In genomic region chr2:120442923-120443571, GRCh38 we compare ENCODE assay signal across 8 cellular contexts.
A peak's percentile ranks its signal among the peaks of the same experiment; 100 is the strongest.
DNase-seq lines count a peak whose midpoint lies in the region; ATAC-seq and TF ChIP-seq lines count a peak whose summit lies in the region.

No MANE protein-coding gene starts in this region.

- H4K5ac ChIP-seq in mesendoderm (ENCODE audit: low read length) = no peak overlapping the region

- H3K9me3 ChIP-seq in duodenal mucosa (ENCODE audit: control insufficient read depth in 1 of 2, low read length in 2 of 2) = no peaks in the 10 kb centered on the region
- no peaks in the 10 kb centered on the region for H3K9me3 ChIP-seq in thyroid gland
- no peaks in the 10 kb centered on the region for H3K9me3 ChIP-seq in MM.1S (replicated peaks; ENCODE audit: insufficient read depth, low read length)

- H2AK5ac ChIP-seq in mesendoderm (ENCODE audit: low read length) = no peak overlapping the region

- H3K4me3 ChIP-seq in duodenal mucosa (ENCODE audit: low read depth in 1 of 2, low read length in 2 of 2) = peak overlapping the region; percentile 50 to 76
- H3K4me3 ChIP-seq in mesendoderm (ENCODE audit: low read length) = peak overlapping the region; percentile 0
- peak overlapping the region in 1 of 3 donors; percentile 23 for H3K4me3 ChIP-seq in thyroid gland (replicated peaks in 1 of 3)
- no peak overlapping the region for H3K4me3 ChIP-seq in MM.1S (ENCODE audit: low read length)

- H2BK15ac ChIP-seq in mesendoderm (replicated peaks; ENCODE audit: low read depth) = no peak overlapping the region

- H3K9ac ChIP-seq in duodenal mucosa (ENCODE audit: low read depth in 1 of 2, low read length in 2 of 2) (no peak overlapping the region), mesendoderm (ENCODE audit: low read length) (peak overlapping the region; percentile 56), MM.1S (ENCODE audit: low read length) (no peak overlapping the region)

- H3K18ac ChIP-seq in mesendoderm (ENCODE audit: low read length) = no peak overlapping the region

- no peaks in the 10 kb centered on the region for H3K79me1 ChIP-seq in mesendoderm (ENCODE audit: low read length)

- no peaks in the 10 kb centered on the region for H3K79me2 ChIP-seq in mesendoderm (ENCODE audit: control insufficient read depth, insufficient read depth, low read length)
- no peaks in the 10 kb centered on the region for H3K79me2 ChIP-seq in MM.1S (ENCODE audit: low read length)

- no peak overlapping the region for H3K4ac ChIP-seq in mesendoderm (ENCODE audit: low read depth, low read length)

- H2AFZ ChIP-seq in MM.1S (ENCODE audit: low read length) = no peak overlapping the region

- H3K27ac ChIP-seq in duodenal mucosa (ENCODE audit: low read depth, low read length) = no peak overlapping the region
- H3K27ac ChIP-seq in mesendoderm (ENCODE audit: low read depth, low read length) = no peak overlapping the region
- H3K27ac ChIP-seq in thyroid gland = no peak overlapping the region
- no peak overlapping the region for H3K27ac ChIP-seq in MM.1S (ENCODE audit: low read length)

- H3K56ac ChIP-seq in mesendoderm (ENCODE audit: low read length) = peak overlapping the region; percentile 82

- peak; percentile 57 for DNase-seq in activated CD4-positive, alpha-beta T cell treated with anti-CD3 and anti-CD28 coated beads for 48 hours
- DNase-seq in activated CD4-positive, alpha-beta T cell treated with anti-CD3 and anti-CD28 coated beads for 4 hours = no peak
- DNase-seq in mesendoderm (peak; percentile 94), thyroid gland (peak; percentile 87 to 90), OCI-M1 (lab: John Stamatoyannopoulos, UW) (no peak), MM.1S (no peak)

- no peak for ATAC-seq in HG03108 (IDR thresholded peaks at IDR 0.05; ENCODE audit: unreplicated experiment)

- no peak overlapping the region for H2BK120ac ChIP-seq in mesendoderm (ENCODE audit: low read depth, low read length)

- no peak overlapping the region for H4K8ac ChIP-seq in mesendoderm (ENCODE audit: low read depth, low read length)

- peak in 1 of 2 donors; percentile 85 for TF ChIP-seq POLR2A in thyroid gland (IDR thresholded peaks at IDR 0.05)

- H3K36me3 ChIP-seq in duodenal mucosa (ENCODE audit: control insufficient read depth in 1 of 2, insufficient read depth in 2 of 2, low read length in 2 of 2) (no peaks in the 10 kb centered on the region), mesendoderm (ENCODE audit: control insufficient read depth, insufficient read depth, low read length) (no peaks in the 10 kb centered on the region), thyroid gland (no peaks in the 10 kb centered on the region), MM.1S (replicated peaks; ENCODE audit: insufficient read depth, low read length) (no peaks in the 10 kb centered on the region)

- intact Hi-C loops in thyroid gland (cut with DNase I) = no loop called here

- peaks cover 4 to 9% of the 10 kb centered on the region in 2 donors for H3K4me1 ChIP-seq in duodenal mucosa (ENCODE audit: control insufficient read depth in 1 of 2, insufficient read depth in 2 of 2, low read length in 2 of 2)
- no peaks in the 10 kb centered on the region for H3K4me1 ChIP-seq in mesendoderm (ENCODE audit: control insufficient read depth, low read depth, low read length)
- peaks cover 13 to 16% of the 10 kb centered on the region in 2 donors for H3K4me1 ChIP-seq in thyroid gland
- H3K4me1 ChIP-seq in MM.1S (ENCODE audit: low read length) = no peaks in the 10 kb centered on the region

- peak overlapping the region; percentile 57 for H3K4me2 ChIP-seq in mesendoderm (ENCODE audit: low read length)
- H3K4me2 ChIP-seq in MM.1S (ENCODE audit: low read depth, low read length) = no peak overlapping the region

- no peak overlapping the region for H3K23ac ChIP-seq in mesendoderm (ENCODE audit: low read length)

- WGBS in mesendoderm (ENCODE audit: extremely low coverage, insufficient coverage, low lambda C conversion rate) = no CpG with 5 or more reads among the region's 50 CpGs
- WGBS in thyroid gland, 2 donors = 23 to 36% methylated on average over 25 to 26 of the region's 50 CpGs

- no peaks in the 10 kb centered on the region for H3K9me2 ChIP-seq in MM.1S (replicated peaks; ENCODE audit: insufficient read depth, low read length)

- H2BK5ac ChIP-seq in mesendoderm (ENCODE audit: low read length) = no peak overlapping the region

- H4K20me1 ChIP-seq in MM.1S (ENCODE audit: insufficient read depth, low read length) = no peaks in the 10 kb centered on the region

- peaks cover 19 to 33% of the 10 kb centered on the region in 2 donors for H3K27me3 ChIP-seq in duodenal mucosa (ENCODE audit: control insufficient read depth in 1 of 2, insufficient read depth in 2 of 2, low read length in 2 of 2)
- H3K27me3 ChIP-seq in mesendoderm (ENCODE audit: insufficient read depth, low read length, poor library complexity) = peaks cover 3% of the 10 kb centered on the region
- no peaks in the 10 kb centered on the region for H3K27me3 ChIP-seq in thyroid gland
- H3K27me3 ChIP-seq in MM.1S (replicated peaks; ENCODE audit: insufficient read depth, low read length) = peaks cover 16% of the 10 kb centered on the region; the same call in 1 of the 2 replicates

- no peaks in the 10 kb centered on the region for H3F3A ChIP-seq in MM.1S (ENCODE audit: insufficient read depth, low read length)

- no peak for TF ChIP-seq CTCF in thyroid gland (IDR thresholded peaks at IDR 0.05)
- TF ChIP-seq CTCF in MM.1S (IDR thresholded peaks at IDR 0.05; ENCODE audit: low read length) = no peak

Comparison
In these comparisons a context has a peak if more than half of its experiments do, and no peak if none do; other contexts are left out.
1. DNase-seq: peak in activated CD4-positive, alpha-beta T cell treated with anti-CD3 and anti-CD28 coated beads for 48 hours (single experiment), mesendoderm (single experiment) and thyroid gland (2 of 2); none in activated CD4-positive, alpha-beta T cell treated with anti-CD3 and anti-CD28 coated beads for 4 hours (0 of 2), OCI-M1 (single experiment) and MM.1S (single experiment).